ENCODE assay signal across 17 cellular contexts in genomic region chr18:32252461-32252860, GRCh38.
DNase-seq lines count a peak whose midpoint lies in the region; ATAC-seq and TF ChIP-seq lines count a peak whose summit lies in the region.
"Had no signal": no experiment of that assay in that cellular context is flagged by ENCODE, and none has a peak within 500 bp of the region (broad histone marks: within the 10 kb centered on the region; RNA-seq: fewer than 3 reads in every experiment).

No MANE protein-coding gene starts in this region.

- H3T11ph ChIP-seq in H9 (ENCODE audit: low read length) = no peak overlapping the region

- H3K9me3 Mint-ChIP-seq in H9 (no peaks in the 10 kb centered on the region), WTC11 (no peaks in the 10 kb centered on the region), mesothelial cell of epicardium (no peaks in the 10 kb centered on the region), HFFc6 (peaks cover 8% of the 10 kb centered on the region)
- H3K9me3 Mint-ChIP-seq: CD4-positive, alpha-beta memory T cell had no signal

- no peak overlapping the region for H3K56ac ChIP-seq in H9 (ENCODE audit: insufficient read length, low read depth, low read length)

- no peaks in the 10 kb centered on the region for H3K79me1 ChIP-seq in H9 (ENCODE audit: insufficient read depth, low read depth, low read length, poor library complexity, severe bottlenecking)

- H4K8ac ChIP-seq in H9 (replicated peaks; ENCODE audit: insufficient read length, low read depth, low read length) = no peak overlapping the region

- H3K27me3 Mint-ChIP-seq in H9 (ENCODE audit: low read depth) (no peaks in the 10 kb centered on the region), WTC11 (ENCODE audit: low read depth) (no peaks in the 10 kb centered on the region), mesothelial cell of epicardium (ENCODE audit: low read depth) (peaks cover 6% of the 10 kb centered on the region), HFFc6 (ENCODE audit: insufficient read depth) (peaks cover 4% of the 10 kb centered on the region; the same call in 1 of the 2 replicates)

- H4K20me1 ChIP-seq in H9 (ENCODE audit: control insufficient read depth, insufficient read depth, insufficient read length) = no peaks in the 10 kb centered on the region

- H3K14ac ChIP-seq in H9 (ENCODE audit: insufficient read depth, low read length) = no peak overlapping the region

- no peak overlapping the region for H2AK5ac ChIP-seq in H9 (ENCODE audit: insufficient read length, low read length)

- H3K23me2 ChIP-seq in H9 (ENCODE audit: insufficient read length, low read depth, low read length, poor library complexity, severe bottlenecking) = no peaks in the 10 kb centered on the region

- no peak for TF ChIP-seq EP300 in ovary (IDR thresholded peaks at IDR 0.05)

- no peak overlapping the region for H4K5ac ChIP-seq in H9 (ENCODE audit: insufficient read length, low read depth, low read length)

- H3K27ac Mint-ChIP-seq in H9 = peak overlapping the region in 2 of 3 experiments; percentile 29 to 69; a peak in 1 of 7 replicates
- H3K27ac Mint-ChIP-seq in WTC11 = peak overlapping the region; percentile 26; the same call in 1 of the 2 replicates
- H3K27ac Mint-ChIP-seq in mesothelial cell of epicardium = peak overlapping the region; percentile 74
- no peak overlapping the region for H3K27ac Mint-ChIP-seq in HFFc6

- ATAC-seq in WTC11 (peak; percentile 46; the same call in 1 of the 2 replicates), GM19395 (IDR thresholded peaks at IDR 0.05; ENCODE audit: unreplicated experiment) (no peak)
- ATAC-seq: GM12878, HCT116 had no signal

- no peak overlapping the region for H3K18ac ChIP-seq in H9 (ENCODE audit: insufficient read length, low read depth, low read length)

- TF ChIP-seq CTCF in H9 (conservative IDR thresholded peaks at IDR 0.05) (no peak), WTC11 (IDR thresholded peaks at IDR 0.05) (no peak), mesothelial cell of epicardium (IDR thresholded peaks at IDR 0.05; ENCODE audit: unreplicated experiment) (no peak), ovary (IDR thresholded peaks at IDR 0.05) (no peak), HFFc6 (IDR thresholded peaks at IDR 0.05) (no peak), WERI-Rb-1 (IDR thresholded peaks at IDR 0.05; ENCODE audit: low read depth, low read length) (no peak)

- H3K27me3 ChIP-seq in H9 (ENCODE audit: insufficient read depth, low read length) (no peaks in the 10 kb centered on the region), ovary (no peaks in the 10 kb centered on the region), WERI-Rb-1 (ENCODE audit: insufficient read depth, low read depth, severe bottlenecking) (peaks cover 74% of the 10 kb centered on the region)

- H3K36me3 ChIP-seq in ovary (no peaks in the 10 kb centered on the region), WERI-Rb-1 (no peaks in the 10 kb centered on the region)

- intact Hi-C loops in ovary (cut with DNase I) = no loop called here

- DNase-seq in H9 (no peak), WTC11 (ENCODE audit: low spot score) (no peak), mesothelial cell of epicardium (ENCODE audit: low spot score in 2 of 2, unreplicated experiment in 2 of 2) (no peak), ovary (no peak), HFFc6 (no peak), WERI-Rb-1 (no peak)
- DNase-seq: C1 segment of cervical spinal cord; Calu3; CD4-positive, alpha-beta memory T cell; COR-L47; DMS153; DND-41; GDM1; H7 had no signal

- H2BK5ac ChIP-seq in H9 (ENCODE audit: insufficient read length, low read length) = no peak overlapping the region

- H3K9ac ChIP-seq in H9 (ENCODE audit: extremely low read depth, insufficient read length, low read length) = no peak overlapping the region

- CTCF ChIA-PET in WTC11 (lab: Charles Lee) = interaction anchor here (1.0 to 1.9 kb wide), 6 partner anchors 9 to 300 kb away, joined by 3 to 7 read pairs (median 4); no protein-coding TSS in a partner anchor

- H2BK15ac ChIP-seq in H9 (ENCODE audit: low read depth, low read length) = no peak overlapping the region

- no peak overlapping the region for H3K4ac ChIP-seq in H9 (ENCODE audit: low read depth, low read length)

- peak overlapping the region; percentile 22 for H2AFZ ChIP-seq in H9 (ENCODE audit: low read length)

- H4K91ac ChIP-seq in H9 (ENCODE audit: insufficient read length, low read depth, low read length) = no peak overlapping the region

- no peak overlapping the region for H3K4me3 Mint-ChIP-seq in H9
- H3K4me3 Mint-ChIP-seq in WTC11 = no peak overlapping the region
- no peak overlapping the region for H3K4me3 Mint-ChIP-seq in mesothelial cell of epicardium
- H3K4me3 Mint-ChIP-seq in HFFc6 = no peak overlapping the region
- H3K4me3 Mint-ChIP-seq: CD4-positive, alpha-beta memory T cell had no signal

- no peak overlapping the region for H3K27ac ChIP-seq in H9 (ENCODE audit: insufficient read length, low read depth, low read length)
- H3K27ac ChIP-seq in ovary = no peak overlapping the region
- no peak overlapping the region for H3K27ac ChIP-seq in WERI-Rb-1

- H3K4me1 Mint-ChIP-seq in H9 = peaks cover 20 to 22% of the 10 kb centered on the region in 2 experiments
- peaks cover 24% of the 10 kb centered on the region for H3K4me1 Mint-ChIP-seq in WTC11
- peaks cover 18% of the 10 kb centered on the region for H3K4me1 Mint-ChIP-seq in mesothelial cell of epicardium
- no peaks in the 10 kb centered on the region for H3K4me1 Mint-ChIP-seq in HFFc6 (ENCODE audit: low read depth)
- H3K4me1 Mint-ChIP-seq: CD4-positive, alpha-beta memory T cell had no signal

- no peak overlapping the region for H3K23ac ChIP-seq in H9 (ENCODE audit: insufficient read length, low read depth, low read length)

- no peak overlapping the region for H3K4me2 ChIP-seq in H9 (ENCODE audit: insufficient read depth, insufficient read length, low read length)

- no peak overlapping the region for H2BK20ac ChIP-seq in H9 (ENCODE audit: low read depth, low read length, poor library complexity, severe bottlenecking)

- H3K9me3 ChIP-seq in H9 (ENCODE audit: control insufficient read depth, low read depth, low read length) (no peaks in the 10 kb centered on the region), ovary (no peaks in the 10 kb centered on the region), WERI-Rb-1 (ENCODE audit: severe bottlenecking) (no peaks in the 10 kb centered on the region)

- H2BK120ac ChIP-seq in H9 (ENCODE audit: low read depth, low read length, poor library complexity, severe bottlenecking) = no peak overlapping the region

- no peak overlapping the region for H2BK12ac ChIP-seq in H9 (ENCODE audit: insufficient read length, low read depth, low read length)

- no CpG with 5 or more reads among the region's 5 CpGs for WGBS in H9 (ENCODE audit: extremely low coverage, insufficient read length, low lambda C conversion rate)
- 61 to 68% (median 67%) methylated on average over 5 of the region's 5 CpGs for WGBS in ovary, 3 donors

- POLR2A ChIA-PET in WTC11 (lab: Charles Lee) = no interaction called here

- no peaks in the 10 kb centered on the region; a peak in 2 of 7 replicates for H3K36me3 Mint-ChIP-seq in H9 (ENCODE audit: insufficient read depth in 1 of 3, low read depth in 3 of 3)
- no peaks in the 10 kb centered on the region for H3K36me3 Mint-ChIP-seq in WTC11
- no peaks in the 10 kb centered on the region for H3K36me3 Mint-ChIP-seq in mesothelial cell of epicardium
- H3K36me3 Mint-ChIP-seq in HFFc6 (ENCODE audit: low read depth) = no peaks in the 10 kb centered on the region
- H3K36me3 Mint-ChIP-seq: CD4-positive, alpha-beta memory T cell had no signal

- no peaks in the 10 kb centered on the region; the same call in 1 of the 2 replicates for H3K4me1 ChIP-seq in H9 (ENCODE audit: insufficient read depth, low read length)
- H3K4me1 ChIP-seq in ovary (ENCODE audit: insufficient read depth) = no peaks in the 10 kb centered on the region

- no peaks in the 10 kb centered on the region for H3K79me2 ChIP-seq in H9 (ENCODE audit: insufficient read depth, low read length)

- no peak for TF ChIP-seq POLR2A in ovary (IDR thresholded peaks at IDR 0.05)

- H3K4me3 ChIP-seq in ovary = no peak overlapping the region
- no peak overlapping the region for H3K4me3 ChIP-seq in WERI-Rb-1 (ENCODE audit: low read depth, low read length)
- H3K4me3 ChIP-seq: GM12878 had no signal

TF ChIP-seq in WTC11, 78 proteins besides CTCF, POLR2A, EP300 and RAD21 (continues in another document):
- TF ChIP-seq JAZF1 (CRISPR knock-in tag; IDR thresholded peaks at IDR 0.05) (no peak), ZSCAN18 (CRISPR knock-in tag; IDR thresholded peaks at IDR 0.05) (no peak), TEAD4 (CRISPR knock-in tag; IDR thresholded peaks at IDR 0.05) (no peak), NR1H2 (CRISPR knock-in tag; IDR thresholded peaks at IDR 0.05) (no peak), CBFB (CRISPR knock-in tag; IDR thresholded peaks at IDR 0.05; ENCODE audit: low read depth) (no peak), NFYB (CRISPR knock-in tag; conservative IDR thresholded peaks at IDR 0.05; ENCODE audit: low read depth) (no peak), ATF1 (CRISPR knock-in tag; IDR thresholded peaks at IDR 0.05) (no peak), ZNF671 (CRISPR knock-in tag; IDR thresholded peaks at IDR 0.05) (no peak), HMGXB4 (CRISPR knock-in tag; IDR thresholded peaks at IDR 0.05) (no peak), ZNF396 (CRISPR knock-in tag; IDR thresholded peaks at IDR 0.05; ENCODE audit: borderline replicate concordance) (no peak), TP53 (CRISPR knock-in tag; IDR thresholded peaks at IDR 0.05) (no peak)
